In the genomic region with DNA sequence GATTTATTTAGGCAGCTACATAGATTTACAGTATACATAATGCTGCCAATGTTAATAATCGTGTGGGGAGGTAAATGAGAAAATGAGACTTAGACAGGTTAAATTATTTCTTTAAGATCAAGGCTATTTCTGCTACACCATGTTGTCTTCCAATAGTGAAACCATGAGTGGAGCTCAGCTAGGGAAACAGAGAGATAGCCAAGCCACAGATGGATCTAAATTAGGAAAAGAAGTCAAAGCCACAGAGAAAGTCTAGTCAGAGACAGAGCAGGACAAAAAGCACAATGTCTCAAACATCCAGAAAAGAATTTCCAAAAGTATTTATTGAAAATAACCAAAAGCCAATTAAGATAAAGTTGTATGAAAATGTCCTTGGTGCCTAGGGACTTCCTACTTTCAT, we compare ENCODE assay signal across 25 cellular contexts.
"Had no signal": no experiment of that assay in that cellular context is flagged by ENCODE, and none has a peak within 500 bp of the region (broad histone marks: within the 10 kb centered on the region; RNA-seq: fewer than 3 reads in every experiment).

No MANE protein-coding gene starts in this region.

- H3K4me1 ChIP-seq: parathyroid adenoma, psoas muscle, right lobe of liver, sigmoid colon, stomach, thyroid gland, tibial nerve, upper lobe of left lung, vagina had no signal

- H2AFZ ChIP-seq: parathyroid adenoma had no signal

- H3K27me3 ChIP-seq: ovary, right lobe of liver, sigmoid colon, stomach, thyroid gland, tibial nerve, upper lobe of left lung, vagina had no signal

- H3K9me3 ChIP-seq: ovary, psoas muscle, right lobe of liver, thoracic aorta, thyroid gland, upper lobe of left lung, vagina had no signal

- DNase-seq: nephron progenitor cell; occipital lobe; ovary; posterior cingulate gyrus; psoas muscle; right cardiac atrium; right lobe of liver; sigmoid colon; small intestine; stimulated activated CD4-positive, alpha-beta T cell treated with anti-CD3 and anti-CD28 coated beads, Interleukin-15, amount 100 ng/mL, for 24 hours; stimulated activated CD4-positive, alpha-beta T cell treated with anti-CD3 and anti-CD28 coated beads, Interleukin-2, amount 100 ng/mL, for 24 hours; stimulated activated CD4-positive, alpha-beta T cell treated with anti-CD3 and anti-CD28 coated beads, Interleukin-2, amount 100 ng/mL, for 48 hours; stimulated activated CD4-positive, alpha-beta T cell treated with anti-CD3 and anti-CD28 coated beads, Interleukin-4, amount 100 ng/mL, for 24 hours; stimulated activated naive B cell treated with anti-CD40 and anti-IgM and Interleukin-4, amounts not matched to agents 10 μg/mL and 1 μg/mL and 100 μg/mL, for 72 hours; stimulated activated naive CD4-positive, alpha-beta T cell treated with Interleukin-2 at 50 U/mL for 16 hours; stomach; thyroid gland; trophoblast cell; upper lobe of left lung had no signal

- H3K9ac ChIP-seq: parathyroid adenoma had no signal

- ATAC-seq: natural killer cell treated with Interleukin-12 subunit alpha and Interleukin-12 subunit beta and Interleukin-15 and Interleukin-18, amount 100 ng/mL, for 72 hours; psoas muscle; right cardiac atrium; right lobe of liver; stimulated activated effector memory CD8-positive, alpha-beta T cell treated with anti-CD3 and anti-CD28 coated beads, Interleukin-12 subunit alpha, Interleukin-12 subunit beta, amount 100 ng/mL, for 72 hours; stimulated activated naive B cell treated with anti-CD40 and anti-IgM and Interleukin-4, amounts not matched to agents 10 μg/mL and 1 μg/mL and 100 μg/mL, for 72 hours had no signal

- H3K27ac ChIP-seq: ovary, parathyroid adenoma, psoas muscle, right lobe of liver, sigmoid colon, stomach, thoracic aorta, thyroid gland, tibial nerve, upper lobe of left lung, vagina had no signal

- H3K4me3 ChIP-seq: ovary, psoas muscle, right lobe of liver, sigmoid colon, stomach, thoracic aorta, thyroid gland, tibial nerve, upper lobe of left lung, vagina had no signal

- H3K36me3 ChIP-seq: ovary, right lobe of liver, sigmoid colon, stomach, thoracic aorta, thyroid gland, tibial nerve, upper lobe of left lung, vagina had no signal

- H3K79me2 ChIP-seq: parathyroid adenoma had no signal
